18 cellular contexts compared by ENCODE assay signal in genomic region chr4:968221-968620, GRCh38. TPM values are rescaled to one million over a fixed set of nuclear protein-coding genes. Genes with fewer than 3 reads are reported as not detected.
"Had no signal": no experiment of that assay in that cellular context is flagged by ENCODE, and none has a peak within 500 bp of the region (broad histone marks: within the 10 kb centered on the region; RNA-seq: fewer than 3 reads in every experiment).

No MANE protein-coding gene starts in this region.

- H3K4me1 Mint-ChIP-seq: nephron had no signal

- DNase-seq: activated CD4-positive, alpha-beta T cell treated with anti-CD3 and anti-CD28 coated beads for 1 hour; activated CD4-positive, alpha-beta T cell treated with anti-CD3 and anti-CD28 coated beads, Interleukin-2, amount 50 U/mL, for 48 hours; activated CD8-positive, alpha-beta memory T cell treated with anti-CD3 and anti-CD28 coated beads, Interleukin-2, amount 10 ng/mL, durations not matched to agents 7 days and 5 days; activated naive CD4-positive, alpha-beta T cell treated with anti-CD3 and anti-CD28 coated beads for 36 hours; activated T-cell treated with anti-CD3 and anti-CD28 coated beads, Interleukin-2, amount 50 U/mL, for 1 hour; cerebellar nuclear complex; effector memory CD4-positive, alpha-beta T cell; gastrocnemius medialis; stimulated activated CD4-positive, alpha-beta T cell treated with anti-CD3 and anti-CD28 coated beads, Interleukin-12 subunit alpha, Interleukin-12 subunit beta, amount 100 ng/mL, for 4 hours; stimulated activated CD4-positive, alpha-beta T cell treated with anti-CD3 and anti-CD28 coated beads, Interleukin-2, amount 100 ng/mL, for 24 hours; T-helper 9 cell had no signal

- H3K27ac Mint-ChIP-seq: activated CD8-positive, alpha-beta memory T cell treated with anti-CD3 and anti-CD28 coated beads, Interleukin-2, amount 10 ng/mL, durations not matched to agents 7 days and 5 days; activated naive CD4-positive, alpha-beta T cell treated with anti-CD3 and anti-CD28 coated beads for 36 hours; activated T-helper 2 cell treated with anti-CD3 and anti-CD28 coated beads, Interferon-gamma antibody, Interleukin-2, Interleukin-4, amounts not matched to agents 10 μg/mL and 5 μg/mL and 100 μg/mL, durations not matched to agents 14 hours and 24 hours and 36 hours; dendritic cell treated with granulocyte-macrophage colony-stimulating factor and Interleukin-4, amounts not matched to agents 40 ng/mL and 50 ng/mL, for 4 days; nephron had no signal

- H3K36me3 ChIP-seq: breast epithelium, gastrocnemius medialis had no signal

- H3K4me3 ChIP-seq: ascending aorta, breast epithelium, gastrocnemius medialis, thoracic aorta had no signal

- H3K36me3 Mint-ChIP-seq: activated CD8-positive, alpha-beta memory T cell treated with anti-CD3 and anti-CD28 coated beads, Interleukin-2, amount 10 ng/mL, durations not matched to agents 7 days and 5 days had no signal

- H3K9me3 Mint-ChIP-seq: activated naive CD4-positive, alpha-beta T cell treated with anti-CD3 and anti-CD28 coated beads for 36 hours; activated T-helper 2 cell treated with anti-CD3 and anti-CD28 coated beads, Interferon-gamma antibody, Interleukin-2, Interleukin-4, amounts not matched to agents 10 μg/mL and 5 μg/mL and 100 μg/mL, durations not matched to agents 14 hours and 24 hours and 36 hours; dendritic cell treated with granulocyte-macrophage colony-stimulating factor and Interleukin-4, amounts not matched to agents 40 ng/mL and 50 ng/mL, for 4 days; nephron had no signal

- H3K27me3 ChIP-seq: ascending aorta, breast epithelium, gastrocnemius medialis had no signal

- H3K9me3 ChIP-seq: ascending aorta, breast epithelium, gastrocnemius medialis, heart right ventricle, thoracic aorta had no signal

- H3K27me3 Mint-ChIP-seq: activated CD8-positive, alpha-beta memory T cell treated with anti-CD3 and anti-CD28 coated beads, Interleukin-2, amount 10 ng/mL, durations not matched to agents 7 days and 5 days had no signal

- ATAC-seq: activated CD8-positive, alpha-beta memory T cell treated with anti-CD3 and anti-CD28 coated beads, Interleukin-2, amount 10 ng/mL, durations not matched to agents 7 days and 5 days; gastrocnemius medialis; heart right ventricle had no signal

- H3K4me3 Mint-ChIP-seq: activated CD8-positive, alpha-beta memory T cell treated with anti-CD3 and anti-CD28 coated beads, Interleukin-2, amount 10 ng/mL, durations not matched to agents 7 days and 5 days; activated naive CD4-positive, alpha-beta T cell treated with anti-CD3 and anti-CD28 coated beads for 36 hours; dendritic cell treated with granulocyte-macrophage colony-stimulating factor and Interleukin-4, amounts not matched to agents 40 ng/mL and 50 ng/mL, for 4 days; nephron had no signal

RNA-seq across cellular contexts. Expression of gene SLC26A1, which starts 25.0 kb away (rescaled TPM):
- total RNA-seq: activated CD8-positive, alpha-beta memory T cell treated with anti-CD3 and anti-CD28 coated beads, Interleukin-2, amount 10 ng/mL, durations not matched to agents 7 days and 5 days; activated naive CD4-positive, alpha-beta T cell treated with anti-CD3 and anti-CD28 coated beads for 36 hours; ascending aorta; thoracic aorta had no signal
